In the genomic region with DNA sequence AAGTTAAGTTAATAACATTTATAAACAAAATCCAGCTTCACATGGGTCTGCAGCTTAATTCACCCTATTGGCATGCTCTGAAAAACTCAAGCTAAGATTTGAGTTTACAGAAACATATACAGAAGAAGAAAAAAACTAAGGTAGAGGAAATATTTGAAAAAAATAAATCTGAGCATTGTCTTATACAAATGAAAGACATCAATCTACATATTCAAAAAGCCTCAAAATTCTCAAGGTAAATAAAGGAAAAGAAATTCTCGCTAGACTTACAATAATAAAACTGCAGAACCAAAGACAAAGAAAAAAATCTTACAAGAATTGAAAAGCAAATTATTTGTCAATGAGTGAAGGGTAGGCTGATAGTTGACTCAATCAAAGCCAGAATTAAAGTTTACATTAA, we compare ENCODE assay signal across 9 cellular contexts.
"Had no signal": no experiment of that assay in that cellular context is flagged by ENCODE, and none has a peak within 500 bp of the region (broad histone marks: within the 10 kb centered on the region; RNA-seq: fewer than 3 reads in every experiment).

No MANE protein-coding gene starts in this region.

- H3K27ac ChIP-seq: GM23248 had no signal

- H3K4me3 ChIP-seq: GM23248, GM23338, HAP-1 had no signal

- H3K9me3 Mint-ChIP-seq: GM23338 had no signal

- H3K4me3 Mint-ChIP-seq: GM23338, H9, HFFc6 had no signal

- ATAC-seq: GM23338, HCT116 had no signal

- H3K4me1 Mint-ChIP-seq: GM23338, H9 had no signal

- DNase-seq: GM23248, GOT3, H7, H9, HCEC 1CT, HFFc6 had no signal

- H3K4me1 ChIP-seq: HAP-1 had no signal

- H3K9me3 ChIP-seq: HAP-1 had no signal

- H3K27ac Mint-ChIP-seq: GM23338, H9, HFFc6 had no signal

- H3K36me3 ChIP-seq: HAP-1 had no signal
